Comparison of ENCODE assay signal across 18 cellular contexts in the genomic region with DNA sequence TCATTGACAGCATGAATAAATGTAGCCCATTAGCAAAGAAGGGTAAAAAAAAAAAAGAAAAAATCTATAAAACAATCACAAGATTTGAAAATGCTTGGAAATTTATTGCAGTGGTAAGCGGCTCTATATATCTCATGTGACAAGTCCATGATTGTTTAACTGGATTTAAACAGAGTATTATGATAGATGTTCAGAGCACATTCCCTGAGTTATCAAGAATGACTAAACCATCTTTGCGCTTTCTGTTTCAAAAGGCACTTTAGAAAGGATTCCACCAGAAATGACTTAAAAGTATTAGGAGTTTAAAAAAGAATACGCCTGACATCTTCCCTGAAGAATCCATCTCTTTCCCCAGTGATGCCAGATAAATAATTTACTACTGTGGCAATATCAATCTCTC.
DNase-seq lines count a peak whose midpoint lies in the region; ATAC-seq and TF ChIP-seq lines count a peak whose summit lies in the region.
"Had no signal": no experiment of that assay in that cellular context is flagged by ENCODE, and none has a peak within 500 bp of the region (broad histone marks: within the 10 kb centered on the region; RNA-seq: fewer than 3 reads in every experiment).

No MANE protein-coding gene starts in this region.

- H3K27ac Mint-ChIP-seq in activated T-helper 17 cell treated with anti-CD3 and anti-CD28 coated beads, Interleukin-2, amount 50 U/mL, for 72 hours = no peak overlapping the region
- H3K27ac Mint-ChIP-seq: CD4-positive, alpha-beta memory T cell had no signal

- H3K4me1 ChIP-seq in sigmoid colon = peaks cover 0 to 6% (median 3%) of the 10 kb centered on the region in 4 donors

- no peak overlapping the region for H3K27ac ChIP-seq in sigmoid colon
- H3K27ac ChIP-seq: RWPE1 had no signal

- no peak overlapping the region for H3K4me3 Mint-ChIP-seq in activated T-helper 17 cell treated with anti-CD3 and anti-CD28 coated beads, Interleukin-2, amount 50 U/mL, for 72 hours
- H3K4me3 Mint-ChIP-seq: CD4-positive, alpha-beta memory T cell had no signal

- intact Hi-C loops in sigmoid colon (cut with DNase I) = no loop called here

- TF ChIP-seq POLR2A in sigmoid colon (IDR thresholded peaks at IDR 0.05) = no peak

- no peaks in the 10 kb centered on the region for H3K36me3 ChIP-seq in sigmoid colon

- no peaks in the 10 kb centered on the region for H3K9me3 ChIP-seq in sigmoid colon

- no peaks in the 10 kb centered on the region for H3K4me1 Mint-ChIP-seq in activated T-helper 17 cell treated with anti-CD3 and anti-CD28 coated beads, Interleukin-2, amount 50 U/mL, for 72 hours
- H3K4me1 Mint-ChIP-seq: CD4-positive, alpha-beta memory T cell had no signal

- no peak overlapping the region for H3K4me3 ChIP-seq in sigmoid colon

- H3K9me3 Mint-ChIP-seq in activated T-helper 17 cell treated with anti-CD3 and anti-CD28 coated beads, Interleukin-2, amount 50 U/mL, for 72 hours = no peaks in the 10 kb centered on the region
- H3K9me3 Mint-ChIP-seq: CD4-positive, alpha-beta memory T cell had no signal

- H3K27me3 ChIP-seq in sigmoid colon = no peaks in the 10 kb centered on the region

- H3K27me3 Mint-ChIP-seq in activated T-helper 17 cell treated with anti-CD3 and anti-CD28 coated beads, Interleukin-2, amount 50 U/mL, for 72 hours = peaks cover 4% of the 10 kb centered on the region

- no peak for TF ChIP-seq CTCF in sigmoid colon (IDR thresholded peaks at IDR 0.05)

- H3K36me3 Mint-ChIP-seq in activated T-helper 17 cell treated with anti-CD3 and anti-CD28 coated beads, Interleukin-2, amount 50 U/mL, for 72 hours (ENCODE audit: low read depth) = no peaks in the 10 kb centered on the region
- H3K36me3 Mint-ChIP-seq: CD4-positive, alpha-beta memory T cell had no signal

- DNase-seq in HCEC 1CT (peak; percentile 9), M059J (ENCODE audit: low read depth) (peak; percentile 5), foreskin melanocyte (peak; percentile 8), mesenteric fat pad (ENCODE audit: low spot score) (no peak), sigmoid colon (no peak), Kasumi-1 (lab: John Stamatoyannopoulos, UW) (no peak)
- DNase-seq: C1 segment of cervical spinal cord; CD4-positive, alpha-beta memory T cell; COR-L47; DMS53; KBM-7; MM.1S; NCI-H2029; NCI-H526 treated with DMSO at 0.1 percent for 48 hours; SHP77 had no signal

- 82 to 88% methylated on average over 3 of the region's 3 CpGs for WGBS in sigmoid colon, 2 donors

- ATAC-seq in activated T-helper 17 cell treated with anti-CD3 and anti-CD28 coated beads, Interleukin-2, amount 50 U/mL, for 72 hours (replicated peaks) = no peak
- ATAC-seq: HCT116 had no signal

- no peak for TF ChIP-seq EP300 in sigmoid colon (IDR thresholded peaks at IDR 0.05)

Comparison
In these comparisons a context has a peak if more than half of its experiments do, and no peak if none do; other contexts are left out.
1. DNase-seq: peak in HCEC 1CT (single experiment), M059J (single experiment) and foreskin melanocyte (single experiment); none in mesenteric fat pad (single experiment), sigmoid colon (single experiment) and Kasumi-1 (0 of 2).